Comparison of ENCODE assay signal across 1 cellular context in the genomic region with DNA sequence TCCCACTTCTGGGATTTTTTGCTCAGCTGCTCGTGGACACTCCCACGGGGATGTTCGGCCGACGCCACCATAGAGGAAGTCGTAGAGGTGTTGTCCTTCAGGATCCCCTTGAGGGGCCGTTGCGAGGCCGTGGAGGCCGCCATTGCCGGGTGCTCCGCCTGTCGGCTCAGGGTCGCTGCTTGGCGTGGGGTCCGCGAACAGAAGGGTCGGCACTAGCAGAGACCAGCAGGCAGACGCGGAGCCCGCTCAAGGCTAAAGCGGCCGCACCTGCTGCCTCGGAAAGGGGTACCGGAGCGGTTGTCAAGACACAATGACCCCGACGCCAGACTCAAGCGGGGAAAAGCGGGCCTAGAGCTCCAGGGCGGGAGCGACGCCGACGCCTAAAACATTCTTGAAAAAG.
TF ChIP-seq lines count a peak whose summit lies in the region.

No MANE protein-coding gene starts in this region.

TF ChIP-seq in GM12878, 131 proteins besides CTCF, POLR2A, EP300 and RAD21:
- peak; percentile 59; the same call in 1 of the 2 replicates for TF ChIP-seq YY1 (IDR thresholded peaks at IDR 0.05; ENCODE audit: low read depth, low read length)
- TF ChIP-seq, protein P1, sequence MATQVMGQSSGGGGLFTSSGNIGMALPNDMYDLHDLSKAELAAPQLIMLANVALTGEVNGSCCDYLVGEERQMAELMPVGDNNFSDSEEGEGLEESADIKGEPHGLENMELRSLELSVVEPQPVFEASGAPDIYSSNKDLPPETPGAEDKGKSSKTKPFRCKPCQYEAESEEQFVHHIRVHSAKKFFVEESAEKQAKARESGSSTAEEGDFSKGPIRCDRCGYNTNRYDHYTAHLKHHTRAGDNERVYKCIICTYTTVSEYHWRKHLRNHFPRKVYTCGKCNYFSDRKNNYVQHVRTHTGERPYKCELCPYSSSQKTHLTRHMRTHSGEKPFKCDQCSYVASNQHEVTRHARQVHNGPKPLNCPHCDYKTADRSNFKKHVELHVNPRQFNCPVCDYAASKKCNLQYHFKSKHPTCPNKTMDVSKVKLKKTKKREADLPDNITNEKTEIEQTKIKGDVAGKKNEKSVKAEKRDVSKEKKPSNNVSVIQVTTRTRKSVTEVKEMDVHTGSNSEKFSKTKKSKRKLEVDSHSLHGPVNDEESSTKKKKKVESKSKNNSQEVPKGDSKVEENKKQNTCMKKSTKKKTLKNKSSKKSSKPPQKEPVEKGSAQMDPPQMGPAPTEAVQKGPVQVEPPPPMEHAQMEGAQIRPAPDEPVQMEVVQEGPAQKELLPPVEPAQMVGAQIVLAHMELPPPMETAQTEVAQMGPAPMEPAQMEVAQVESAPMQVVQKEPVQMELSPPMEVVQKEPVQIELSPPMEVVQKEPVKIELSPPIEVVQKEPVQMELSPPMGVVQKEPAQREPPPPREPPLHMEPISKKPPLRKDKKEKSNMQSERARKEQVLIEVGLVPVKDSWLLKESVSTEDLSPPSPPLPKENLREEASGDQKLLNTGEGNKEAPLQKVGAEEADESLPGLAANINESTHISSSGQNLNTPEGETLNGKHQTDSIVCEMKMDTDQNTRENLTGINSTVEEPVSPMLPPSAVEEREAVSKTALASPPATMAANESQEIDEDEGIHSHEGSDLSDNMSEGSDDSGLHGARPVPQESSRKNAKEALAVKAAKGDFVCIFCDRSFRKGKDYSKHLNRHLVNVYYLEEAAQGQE (IDR thresholded peaks at IDR 0.05; ENCODE audit: low read depth, low read length): no peak
